In the genomic region with DNA sequence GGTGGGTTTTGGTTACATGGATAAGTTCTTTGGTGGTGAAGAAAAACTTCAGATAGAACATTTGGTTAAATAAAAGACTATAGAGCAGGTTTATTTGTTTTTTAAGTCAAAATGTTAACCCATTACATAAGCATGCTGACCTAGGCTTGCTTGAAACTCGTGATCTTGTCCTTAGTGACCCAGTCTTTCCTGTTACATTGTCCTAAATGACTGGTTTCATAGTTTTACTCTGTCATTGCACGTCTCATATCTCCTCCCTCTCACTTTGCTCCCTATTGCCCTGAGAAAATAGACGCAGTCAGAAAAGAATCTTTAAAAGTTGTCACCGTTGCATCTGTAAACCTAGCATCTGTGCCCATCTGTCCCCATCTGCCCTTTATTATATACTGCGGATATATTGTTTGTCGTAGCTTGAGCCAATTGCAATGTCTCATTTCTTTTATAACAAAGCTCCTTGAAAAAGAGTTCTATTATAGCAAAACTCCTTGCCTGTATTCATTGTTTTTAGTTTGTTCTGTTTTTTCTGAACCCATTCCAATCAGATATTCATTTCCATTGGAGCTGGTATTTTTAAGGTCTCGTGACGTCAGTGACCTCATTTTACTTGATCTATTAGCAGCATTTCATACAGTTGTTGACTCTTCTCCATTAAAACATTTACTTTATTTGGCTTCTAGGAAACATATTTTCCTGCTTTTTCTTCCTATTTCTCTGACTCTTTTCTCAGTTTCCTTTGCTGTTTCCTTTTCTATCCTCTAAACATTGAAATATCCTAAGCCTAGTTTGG, we compare ENCODE assay signal across 17 cellular contexts.
"Had no signal": no experiment of that assay in that cellular context is flagged by ENCODE, and none has a peak within 500 bp of the region (broad histone marks: within the 10 kb centered on the region; RNA-seq: fewer than 3 reads in every experiment).

No MANE protein-coding gene starts in this region.

- H3K4me3 Mint-ChIP-seq: activated CD4-positive, alpha-beta T cell treated with anti-CD3 and anti-CD28 coated beads, Interleukin-2, amount 10 ng/mL, durations not matched to agents 7 days and 5 days; activated CD8-positive, alpha-beta memory T cell treated with anti-CD3 and anti-CD28 coated beads, Interleukin-2, amount 10 ng/mL, durations not matched to agents 7 days and 5 days; activated CD8-positive, alpha-beta T cell treated with anti-CD3 and anti-CD28 coated beads for 36 hours; activated naive CD8-positive, alpha-beta T cell; activated T-helper 17 cell treated with anti-CD3 and anti-CD28 coated beads, Interleukin-2, amount 50 U/mL, for 72 hours; naive thymus-derived CD4-positive, alpha-beta T cell; neural crest cell; T-helper 17 cell had no signal

- DNase-seq: activated CD4-positive, alpha-beta T cell treated with anti-CD3 and anti-CD28 coated beads, Interleukin-2, amount 10 ng/mL, durations not matched to agents 7 days and 5 days; activated CD8-positive, alpha-beta memory T cell treated with anti-CD3 and anti-CD28 coated beads, Interleukin-2, amount 10 ng/mL, durations not matched to agents 7 days and 5 days; activated CD8-positive, alpha-beta T cell treated with anti-CD3 and anti-CD28 coated beads for 36 hours; activated naive CD4-positive, alpha-beta T cell; activated T-cell treated with anti-CD3 and anti-CD28 coated beads for 4 hours; cortex of kidney; effector CD4-positive, alpha-beta T cell; lower lobe of right lung; naive thymus-derived CD4-positive, alpha-beta T cell; stimulated activated CD4-positive, alpha-beta T cell treated with anti-CD3 and anti-CD28 coated beads, Interleukin-4, amount 100 ng/mL, for 1 hour; stimulated activated naive CD8-positive, alpha-beta T cell treated with anti-CD3 and anti-CD28 coated beads, Interleukin-15, Interleukin-2, amounts not matched to agents 100 U/mL and 50 U/mL, for 24 hours; SW 1271; T-helper 17 cell; upper lobe of left lung had no signal

- H3K9me3 Mint-ChIP-seq: activated CD4-positive, alpha-beta T cell treated with anti-CD3 and anti-CD28 coated beads, Interleukin-2, amount 10 ng/mL, durations not matched to agents 7 days and 5 days; activated CD8-positive, alpha-beta T cell treated with anti-CD3 and anti-CD28 coated beads for 36 hours; activated T-helper 17 cell treated with anti-CD3 and anti-CD28 coated beads, Interleukin-2, amount 50 U/mL, for 72 hours; naive thymus-derived CD4-positive, alpha-beta T cell; neural crest cell had no signal

- H3K27ac Mint-ChIP-seq: activated CD4-positive, alpha-beta T cell treated with anti-CD3 and anti-CD28 coated beads, Interleukin-2, amount 10 ng/mL, durations not matched to agents 7 days and 5 days; activated CD8-positive, alpha-beta memory T cell treated with anti-CD3 and anti-CD28 coated beads, Interleukin-2, amount 10 ng/mL, durations not matched to agents 7 days and 5 days; activated CD8-positive, alpha-beta T cell treated with anti-CD3 and anti-CD28 coated beads for 36 hours; activated naive CD8-positive, alpha-beta T cell; naive thymus-derived CD4-positive, alpha-beta T cell; T-helper 17 cell had no signal

- H3K27me3 Mint-ChIP-seq: activated CD4-positive, alpha-beta T cell treated with anti-CD3 and anti-CD28 coated beads, Interleukin-2, amount 10 ng/mL, durations not matched to agents 7 days and 5 days; activated CD8-positive, alpha-beta memory T cell treated with anti-CD3 and anti-CD28 coated beads, Interleukin-2, amount 10 ng/mL, durations not matched to agents 7 days and 5 days; activated CD8-positive, alpha-beta T cell treated with anti-CD3 and anti-CD28 coated beads for 36 hours; activated naive CD8-positive, alpha-beta T cell; activated T-helper 17 cell treated with anti-CD3 and anti-CD28 coated beads, Interleukin-2, amount 50 U/mL, for 72 hours; naive thymus-derived CD4-positive, alpha-beta T cell; T-helper 17 cell had no signal

- ATAC-seq: activated CD8-positive, alpha-beta memory T cell treated with anti-CD3 and anti-CD28 coated beads, Interleukin-2, amount 10 ng/mL, durations not matched to agents 7 days and 5 days; activated CD8-positive, alpha-beta T cell treated with anti-CD3 and anti-CD28 coated beads for 36 hours; activated T-helper 17 cell treated with anti-CD3 and anti-CD28 coated beads, Interleukin-2, amount 50 U/mL, for 72 hours; lower lobe of right lung; naive thymus-derived CD4-positive, alpha-beta T cell; stimulated activated naive CD8-positive, alpha-beta T cell treated with anti-CD3 and anti-CD28 coated beads, Interleukin-15, Interleukin-2, amounts not matched to agents 100 U/mL and 50 U/mL, for 24 hours; T-helper 17 cell had no signal

- H3K4me1 Mint-ChIP-seq: neural crest cell had no signal
